8 cellular contexts compared by ENCODE assay signal in genomic region chr9:131394464-131395026, GRCh38. TPM values are rescaled to one million over a fixed set of nuclear protein-coding genes. Genes with fewer than 3 reads are reported as not detected.
DNase-seq lines count a peak whose midpoint lies in the region; ATAC-seq and TF ChIP-seq lines count a peak whose summit lies in the region.

No MANE protein-coding gene starts in this region.

- CTCF ChIA-PET in Caco-2 (lab: Charles Lee), result interaction anchor here (0.7 kb wide), 1 partner anchor 115 kb away, joined by 3 read pairs; no protein-coding TSS in a partner anchor

- H3K36me3 ChIP-seq in Caco-2 (ENCODE audit: control insufficient read depth, insufficient read depth, low read length) (no peaks in the 10 kb centered on the region), urinary bladder (ENCODE audit: insufficient read depth) (no peaks in the 10 kb centered on the region)

- H3K36me3 Mint-ChIP-seq in Caco-2 (ENCODE audit: insufficient read depth, unreplicated experiment), result peaks cover 35% of the 10 kb centered on the region
- no peaks in the 10 kb centered on the region for H3K36me3 Mint-ChIP-seq in naive B cell

- H3K4me3 ChIP-seq in Caco-2 (ENCODE audit: low read depth, low read length), result peak overlapping the region; percentile 57
- peak overlapping the region; percentile 68 for H3K4me3 ChIP-seq in LNCaP clone FGC (ENCODE audit: low read depth, low read length)
- H3K4me3 ChIP-seq in urinary bladder (ENCODE audit: low read depth, low read length), result peak overlapping the region; percentile 95

- no TSS peak for BruUV-seq in Caco-2 (replicated peaks; lab: Mats Ljungman, UMichigan)

- peak overlapping the region; percentile 97 for H3K27ac ChIP-seq in urinary bladder (ENCODE audit: low read depth)

- no peaks in the 10 kb centered on the region for H3K9me3 Mint-ChIP-seq in Caco-2 (ENCODE audit: unreplicated experiment)
- H3K9me3 Mint-ChIP-seq in naive B cell, result no peaks in the 10 kb centered on the region

- no peak for TF ChIP-seq POLR2A in erythroblast (IDR thresholded peaks at IDR 0.05; ENCODE audit: low read length)

- H3K27me3 ChIP-seq in Caco-2 (replicated peaks; ENCODE audit: control insufficient read depth, insufficient read depth, low read length), result no peaks in the 10 kb centered on the region

- peak in 1 of 2 experiments; percentile 68 for DNase-seq in Caco-2
- DNase-seq in LNCaP clone FGC (ENCODE audit: low read depth), result no peak
- DNase-seq in activated T-cell treated with anti-CD3 and anti-CD28 coated beads, Interleukin-2, amount 50 U/mL, for 1 hour, result peak; percentile 66
- peak; percentile 73 to 74 for DNase-seq in erythroblast (lab: John Stamatoyannopoulos, UW)
- peak; percentile 63 for DNase-seq in naive B cell
- no peak for DNase-seq in Kasumi-1 (lab: John Stamatoyannopoulos, UW)

- H3K27ac Mint-ChIP-seq in Caco-2 (ENCODE audit: unreplicated experiment) (peak overlapping the region; percentile 88), naive B cell (peak overlapping the region; percentile 89 to 99 (median 98))

- H3K4me1 ChIP-seq in Caco-2, result peaks cover 30% of the 10 kb centered on the region
- H3K4me1 ChIP-seq in urinary bladder (ENCODE audit: insufficient read depth), result peaks cover 2% of the 10 kb centered on the region

- intact Hi-C loops in Caco-2 (cut with micrococcal nuclease; ENCODE audit: unreplicated experiment), result no loop called here

- H3K4me3 Mint-ChIP-seq in Caco-2 (ENCODE audit: unreplicated experiment) (peak overlapping the region; percentile 72), naive B cell (peak overlapping the region; percentile 79 to 95 (median 94))

- H3K9me3 ChIP-seq in Caco-2, result no peaks in the 10 kb centered on the region

- TF ChIP-seq CTCF in Caco-2 (IDR thresholded peaks at IDR 0.05; ENCODE audit: insufficient read depth in 1 of 2, low read depth in 1 of 2, low read length in 1 of 2, severe bottlenecking in 1 of 2, unreplicated experiment in 1 of 2) (no peak), LNCaP clone FGC (IDR thresholded peaks at IDR 0.05; ENCODE audit: control insufficient read depth, extremely low read depth, insufficient read depth) (no peak)

- WGBS in urinary bladder, result under 1% methylated on average over 61 of the region's 61 CpGs

- H3K4me1 Mint-ChIP-seq in Caco-2 (ENCODE audit: low read depth, unreplicated experiment) (peaks cover 38% of the 10 kb centered on the region), naive B cell (peaks cover 46 to 54% (median 47%) of the 10 kb centered on the region in 3 donors)

- POLR2A ChIA-PET in Caco-2 (lab: Charles Lee), result interaction anchor here (0.7 kb wide), 2 partner anchors 9 to 45 kb away, joined by 3 to 8 read pairs; no protein-coding TSS in a partner anchor

- ATAC-seq in GM21515 (IDR thresholded peaks at IDR 0.05; ENCODE audit: unreplicated experiment) (peak; percentile 30), naive B cell (ENCODE audit: low read depth in 2 of 2) (peak; percentile 23 to 31)

- H3K27me3 Mint-ChIP-seq in Caco-2 (ENCODE audit: insufficient read depth, unreplicated experiment) (no peaks in the 10 kb centered on the region), naive B cell (no peaks in the 10 kb centered on the region)

RNA-seq across cellular contexts. Expression of gene PRRC2B, which starts 0.7 kb away (rescaled TPM):
- total RNA-seq in Caco-2 (2022), result 219 and 235 TPM in 2 replicates
- polyA plus RNA-seq in naive B cell (ENCODE audit: low read depth in 6 of 6), result 10 to 100 TPM in 5 of 6 donors, 1 to 10 TPM in 1; 6.9 to 52.8 (median 15.4) TPM
- 78.7 TPM for total RNA-seq in urinary bladder
- 82.3 TPM for polyA plus RNA-seq in urinary bladder

Comparison
In these comparisons a context has a peak if more than half of its experiments do, and no peak if none do; other contexts are left out.
1. DNase-seq: peak in activated T-cell treated with anti-CD3 and anti-CD28 coated beads, Interleukin-2, amount 50 U/mL, for 1 hour (single experiment), erythroblast (2 of 2) and naive B cell (single experiment); none in LNCaP clone FGC (single experiment) and Kasumi-1 (0 of 2).
2. Peak in every context shown above with its lines, with median percentiles within 50 percentile points of each other: H3K4me3 ChIP-seq.